Comparison of ENCODE assay signal across 9 cellular contexts in the genomic region with DNA sequence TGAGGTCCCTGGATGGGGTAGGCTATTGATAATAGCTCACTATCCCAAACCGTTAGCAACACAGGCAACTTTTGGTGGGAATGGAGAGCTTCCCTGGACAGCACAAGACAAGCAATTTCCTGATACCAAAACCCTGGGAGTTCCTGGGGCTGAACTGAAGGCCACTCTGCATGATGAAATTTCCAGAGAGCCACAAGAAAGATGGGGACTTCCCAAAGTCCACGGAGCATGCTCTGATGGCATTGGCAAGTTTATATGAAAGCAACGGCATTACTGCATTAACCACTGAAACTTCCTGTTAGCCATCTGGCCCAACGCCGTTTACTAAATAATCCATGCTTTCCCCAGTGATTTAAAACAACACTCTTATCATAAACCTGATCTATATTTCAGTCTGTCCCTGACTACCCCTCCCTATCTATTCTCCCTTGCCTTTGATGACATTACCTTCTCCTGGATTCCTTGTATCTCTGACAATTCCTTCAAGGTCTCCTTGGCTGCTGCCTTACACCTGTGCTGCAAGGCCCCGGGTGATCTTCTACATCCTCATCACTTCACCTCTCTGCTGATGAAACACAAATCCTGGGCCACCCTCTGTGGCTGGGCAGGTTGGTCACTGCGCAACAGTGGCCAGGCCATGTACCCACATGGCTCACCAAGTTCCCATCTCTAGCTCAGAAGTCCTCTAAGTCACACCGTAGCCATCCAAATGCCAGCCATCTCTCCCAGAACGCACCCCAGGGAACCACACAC.
DNase-seq lines count a peak whose midpoint lies in the region; ATAC-seq and TF ChIP-seq lines count a peak whose summit lies in the region.
"Had no signal": no experiment of that assay in that cellular context is flagged by ENCODE, and none has a peak within 500 bp of the region (broad histone marks: within the 10 kb centered on the region; RNA-seq: fewer than 3 reads in every experiment).

No MANE protein-coding gene starts in this region.

- H3K4me3 ChIP-seq in NB4 (ENCODE audit: low read depth, low read length): no peak overlapping the region

- peaks cover 3% of the 10 kb centered on the region for H3K36me3 Mint-ChIP-seq in neural crest cell (ENCODE audit: low read depth)
- H3K36me3 Mint-ChIP-seq: stimulated activated memory B cell treated with anti-CD40 and anti-IgM and Interleukin-4, amounts not matched to agents 10 μg/mL and 1 μg/mL and 100 μg/mL, for 72 hours had no signal

- H3K9me3 Mint-ChIP-seq in neural crest cell: no peaks in the 10 kb centered on the region
- H3K9me3 Mint-ChIP-seq: stimulated activated memory B cell treated with anti-CD40 and anti-IgM and Interleukin-4, amounts not matched to agents 10 μg/mL and 1 μg/mL and 100 μg/mL, for 72 hours had no signal

- TF ChIP-seq POLR2A in NB4 (IDR thresholded peaks at IDR 0.05; ENCODE audit: extremely low read depth, insufficient read length) (no peak), erythroblast (IDR thresholded peaks at IDR 0.05; ENCODE audit: low read length) (no peak)

- DNase-seq in NB4 (ENCODE audit: low read depth) (peak; percentile 78), neural crest cell (ENCODE audit: low read depth, low spot score) (no peak), AML-193 (lab: John Stamatoyannopoulos, UW) (no peak), retina (no peak), NCI-H748 treated with DMSO at 0.1 percent for 48 hours (lab: John Stamatoyannopoulos, UW) (no peak), erythroblast (lab: John Stamatoyannopoulos, UW) (no peak)

- H3K27ac Mint-ChIP-seq in neural crest cell (ENCODE audit: unreplicated experiment): peak overlapping the region; percentile 68
- H3K27ac Mint-ChIP-seq: stimulated activated memory B cell treated with anti-CD40 and anti-IgM and Interleukin-4, amounts not matched to agents 10 μg/mL and 1 μg/mL and 100 μg/mL, for 72 hours had no signal

- peaks cover 2% of the 10 kb centered on the region for H3K27me3 Mint-ChIP-seq in neural crest cell (ENCODE audit: low read depth)

- no peak overlapping the region for H3K4me3 Mint-ChIP-seq in neural crest cell
- H3K4me3 Mint-ChIP-seq: stimulated activated memory B cell treated with anti-CD40 and anti-IgM and Interleukin-4, amounts not matched to agents 10 μg/mL and 1 μg/mL and 100 μg/mL, for 72 hours had no signal

- TF ChIP-seq CTCF in NB4 (IDR thresholded peaks at IDR 0.05; ENCODE audit: low read depth, low read length): no peak
- no peak for TF ChIP-seq CTCF in neural crest cell (conservative IDR thresholded peaks at IDR 0.05)

- peaks cover 17% of the 10 kb centered on the region for H3K4me1 Mint-ChIP-seq in neural crest cell

- ATAC-seq in GM18511 (IDR thresholded peaks at IDR 0.05; ENCODE audit: unreplicated experiment) (peak; percentile 84), HG02588 (IDR thresholded peaks at IDR 0.05; ENCODE audit: unreplicated experiment) (peak; percentile 76)
- ATAC-seq: stimulated activated memory B cell treated with anti-CD40 and anti-IgM and Interleukin-4, amounts not matched to agents 10 μg/mL and 1 μg/mL and 100 μg/mL, for 72 hours had no signal
